19 cellular contexts compared by ENCODE assay signal in the genomic region with DNA sequence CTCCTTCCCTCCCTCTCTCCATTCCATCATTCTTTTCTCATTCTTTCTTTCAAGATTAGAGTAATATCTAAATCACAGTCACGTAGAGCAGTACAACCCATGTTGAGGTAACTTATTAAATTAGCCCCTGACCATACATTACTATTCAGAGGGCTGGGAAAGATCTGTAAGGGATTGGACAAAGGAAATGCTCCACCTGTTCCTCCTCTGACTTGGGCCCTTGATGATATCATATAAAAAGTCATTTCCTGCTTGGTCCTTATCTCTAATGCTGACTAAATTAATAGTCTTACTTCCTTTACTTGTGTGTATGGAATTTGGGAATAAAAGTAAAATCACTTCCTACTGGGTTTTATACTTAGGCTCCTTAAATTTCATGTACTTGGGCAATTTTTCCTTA. TPM values are rescaled to one million over a fixed set of nuclear protein-coding genes. Genes with fewer than 3 reads are reported as not detected.
DNase-seq lines count a peak whose midpoint lies in the region; ATAC-seq, FAIRE-seq and TF ChIP-seq lines count a peak whose summit lies in the region.
"Had no signal": no experiment of that assay in that cellular context is flagged by ENCODE, and none has a peak within 500 bp of the region (broad histone marks: within the 10 kb centered on the region; RNA-seq: fewer than 3 reads in every experiment).

No MANE protein-coding gene starts in this region.

- TF ChIP-seq CTCF in endothelial cell of umbilical vein (IDR thresholded peaks at IDR 0.05; ENCODE audit: extremely low read depth in 1 of 2, insufficient read depth in 1 of 2, low read depth in 1 of 2, low read length in 2 of 2), result no peak

- H2AFZ ChIP-seq in endothelial cell of umbilical vein (ENCODE audit: low read depth, low read length), result no peak overlapping the region

- no peaks in the 10 kb centered on the region for H3K9me3 ChIP-seq in endothelial cell of umbilical vein (replicated peaks; ENCODE audit: control insufficient read depth, insufficient read depth, low read length)
- no peaks in the 10 kb centered on the region for H3K9me3 ChIP-seq in small intestine (ENCODE audit: control insufficient read depth, low read depth)
- H3K9me3 ChIP-seq: Caco-2 had no signal

- peaks cover 41% of the 10 kb centered on the region for H3K4me1 ChIP-seq in endothelial cell of umbilical vein (ENCODE audit: control insufficient read depth, extremely low read depth, insufficient read depth, low read length)
- H3K4me1 ChIP-seq in small intestine (ENCODE audit: control insufficient read depth in 2 of 2, insufficient read depth in 1 of 2, low read depth in 1 of 2, low read length in 1 of 2), result no peaks in the 10 kb centered on the region

- POLR2A ChIA-PET in endothelial cell of umbilical vein (lab: Charles Lee), result no interaction called here

- no peaks in the 10 kb centered on the region for H3K36me3 ChIP-seq in endothelial cell of umbilical vein (ENCODE audit: control insufficient read depth in 2 of 2, extremely low read depth in 1 of 2, insufficient read depth in 2 of 2, low read length in 2 of 2)
- no peaks in the 10 kb centered on the region for H3K36me3 ChIP-seq in small intestine (ENCODE audit: control insufficient read depth in 2 of 2, insufficient read depth in 2 of 2, low read length in 2 of 2)

- no peaks in the 10 kb centered on the region for H4K20me1 ChIP-seq in endothelial cell of umbilical vein (replicated peaks; ENCODE audit: control insufficient read depth, extremely low read depth, insufficient read depth, low read length)

- no peaks in the 10 kb centered on the region for H3K9me1 ChIP-seq in endothelial cell of umbilical vein (replicated peaks; ENCODE audit: control insufficient read depth, extremely low read depth, insufficient read depth, low read length)

- no peaks in the 10 kb centered on the region for H3K27me3 ChIP-seq in endothelial cell of umbilical vein (ENCODE audit: control insufficient read depth in 2 of 2, insufficient read depth in 2 of 2, low read length in 2 of 2)
- H3K27me3 ChIP-seq in small intestine (ENCODE audit: control insufficient read depth in 2 of 2, insufficient read depth in 2 of 2, low read length in 2 of 2), result no peaks in the 10 kb centered on the region

- H3K4me3 ChIP-seq in endothelial cell of umbilical vein (replicated peaks in 1 of 3; ENCODE audit: insufficient read depth in 1 of 3, low read depth in 1 of 3, low read length in 3 of 3) (peak overlapping the region in 1 of 3 experiments; percentile 5), small intestine (ENCODE audit: low read depth in 1 of 2, low read length in 2 of 2) (no peak overlapping the region)

- peak; percentile 83 for FAIRE-seq in endothelial cell of umbilical vein (lab: Jason Lieb, UNC)
- FAIRE-seq in small intestine (lab: Jason Lieb, UNC), result no peak
- FAIRE-seq: H54, RCC 7860 had no signal

- H3K27ac ChIP-seq in endothelial cell of umbilical vein (ENCODE audit: insufficient read depth, low read depth, low read length) (peak overlapping the region; percentile 58), small intestine (ENCODE audit: low read depth in 1 of 2, low read length in 1 of 2) (no peak overlapping the region)
- H3K27ac ChIP-seq: 22Rv1, KMS-11 had no signal

- dilution Hi-C loops in endothelial cell of umbilical vein (cut with MboI; ENCODE audit: extremely low pct_ligation_motif_present, low sequenced_read_pairs), result no loop called here

- ATAC-seq in HG02798 (IDR thresholded peaks at IDR 0.05; ENCODE audit: poor library complexity, unreplicated experiment), result no peak

- CTCF ChIA-PET in endothelial cell of umbilical vein (lab: Charles Lee), result interaction anchor here (1.3 to 1.7 kb wide), 2 partner anchors 42 to 287 kb away, joined by 3 to 6 read pairs; no protein-coding TSS in a partner anchor

- peak; percentile 39 for DNase-seq in DMS53 (lab: John Stamatoyannopoulos, UW)
- DNase-seq in DMS53 treated with DMSO at 0.1 percent for 48 hours (lab: John Stamatoyannopoulos, UW; ENCODE audit: unreplicated experiment), result no peak
- DNase-seq in HT1080 (ENCODE audit: low read depth), result peak; percentile 4
- peak; percentile 76 for DNase-seq in endothelial cell of umbilical vein (ENCODE audit: low read depth, low spot score)
- DNase-seq in small intestine, result peak; percentile 44
- DNase-seq in COR-L47 (lab: John Stamatoyannopoulos, UW), result no peak
- no peak for DNase-seq in retina
- DNase-seq: Caco-2, DMS79, NCI-H1417 treated with DMSO at 0.1 percent for 48 hours, NCI-H187 treated with DMSO at 0.1 percent for 48 hours, NCI-H2171, NCI-H446, Right ventricle myocardium superior had no signal

- H3K4me2 ChIP-seq in endothelial cell of umbilical vein (ENCODE audit: insufficient read depth, low read length), result peak overlapping the region; percentile 84
- H3K4me2 ChIP-seq: KMS-11 had no signal

- intact Hi-C loops in endothelial cell of umbilical vein (cut with micrococcal nuclease), result loop anchor here (1.0 to 5.0 kb wide), 3 partner anchors 22 to 144 kb away; a partner anchor contains a TSS

- no peaks in the 10 kb centered on the region for H3K79me2 ChIP-seq in endothelial cell of umbilical vein (ENCODE audit: control insufficient read depth, insufficient read depth, low read length)

- WGBS in small intestine, 3 donors, result 22 to 58% (median 44%) methylated on average over 1 of the region's 1 CpG

- no peak for TF ChIP-seq POLR2A in endothelial cell of umbilical vein (IDR thresholded peaks at IDR 0.05; ENCODE audit: low read depth, low read length)

- BruUV-seq in endothelial cell of umbilical vein (replicated peaks; lab: Mats Ljungman, UMichigan), result no TSS peak

- H3K9ac ChIP-seq in endothelial cell of umbilical vein (replicated peaks; ENCODE audit: extremely low read depth, insufficient read depth, low read length), result no peak overlapping the region
- H3K9ac ChIP-seq: KMS-11 had no signal

TF ChIP-seq in endothelial cell of umbilical vein, 7 proteins besides CTCF, POLR2A, EP300 and RAD21:
- peak; percentile 92 for TF ChIP-seq GATA2 (IDR thresholded peaks at IDR 0.05; ENCODE audit: insufficient read depth, insufficient read length, low read depth, low read length)
- TF ChIP-seq EZH2 (IDR thresholded peaks at IDR 0.05; ENCODE audit: borderline replicate concordance, low read depth, low read length, severe bottlenecking), result no peak
- TF ChIP-seq FOS (IDR thresholded peaks at IDR 0.05; ENCODE audit: borderline replicate concordance, insufficient read depth, low read length), result peak; percentile 80
- peak; percentile 78 for TF ChIP-seq JUN (IDR thresholded peaks at IDR 0.05; ENCODE audit: borderline replicate concordance, insufficient read depth, insufficient read length, low read depth)
- TF ChIP-seq, protein P1, sequence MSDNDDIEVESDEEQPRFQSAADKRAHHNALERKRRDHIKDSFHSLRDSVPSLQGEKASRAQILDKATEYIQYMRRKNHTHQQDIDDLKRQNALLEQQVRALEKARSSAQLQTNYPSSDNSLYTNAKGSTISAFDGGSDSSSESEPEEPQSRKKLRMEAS (IDR thresholded peaks at IDR 0.05; ENCODE audit: insufficient read depth, insufficient read length), result no peak
- TF ChIP-seq POLR2AphosphoS5 (IDR thresholded peaks at IDR 0.05; ENCODE audit: insufficient read depth, low read depth, low read length), result peak; percentile 46
- TF ChIP-seq MYC (IDR thresholded peaks at IDR 0.05; ENCODE audit: low read depth, low read length), result no peak

RNA-seq across cellular contexts. Expression of a gene that starts 40.8 kb away (rescaled TPM):
- 9.4 and 14.5 TPM in 2 replicates for total RNA-seq in HT1080 (2014; rRNA removed; shearing (Covaris generic))
- 5.7 and 6.1 TPM in 2 replicates for polyA plus RNA-seq in HT1080 (2015; cell fraction: cytosol; rRNA removed)
- 3.9 and 4.6 TPM in 2 replicates for polyA plus RNA-seq in HT1080 (2015; cell fraction: nucleus; rRNA removed)
- total RNA-seq in endothelial cell of umbilical vein, result 25.2 and 25.3 TPM in 2 replicates
- polyA plus RNA-seq in endothelial cell of umbilical vein, result 11.8 and 15.9 TPM in 2 replicates
- 8.3 and 10.7 TPM in 2 replicates for polyA plus RNA-seq in endothelial cell of umbilical vein (2011; cell fraction: cytosol; rRNA removed)
- polyA plus RNA-seq in endothelial cell of umbilical vein (2011; cell fraction: nucleus; rRNA removed), result 9.5 and 9.7 TPM in 2 replicates
- 6.6 and 8.5 TPM in 2 replicates for polyA plus RNA-seq in endothelial cell of umbilical vein (2012)
- 25.5 and 35.6 TPM in 2 replicates for polyA minus RNA-seq in endothelial cell of umbilical vein
- polyA minus RNA-seq in endothelial cell of umbilical vein (2011; cell fraction: cytosol; rRNA and poly(A)+ RNA removed), result 11.4 TPM
- 35.6 and 40.1 TPM in 2 replicates for polyA minus RNA-seq in endothelial cell of umbilical vein (2011; cell fraction: nucleus; rRNA and poly(A)+ RNA removed)
- polyA plus RNA-seq in small intestine, result 10 to 100 TPM in 1 of 3 donors, 1 to 10 TPM in 2; 3.4 to 11.7 (median 4.6) TPM

Comparison
In these comparisons a context has a peak if more than half of its experiments do, and no peak if none do; other contexts are left out.
1. DNase-seq: peak in DMS53 (single experiment), HT1080 (single experiment), endothelial cell of umbilical vein (single experiment) and small intestine (single experiment); none in DMS53 treated with DMSO at 0.1 percent for 48 hours (single experiment), COR-L47 (single experiment) and retina (single experiment).